ENCODE assay signal across 8 cellular contexts in genomic region chr15:85702321-85703230, GRCh38.
DNase-seq lines count a peak whose midpoint lies in the region; ATAC-seq and TF ChIP-seq lines count a peak whose summit lies in the region.

No MANE protein-coding gene starts in this region.

- H4K20me1 ChIP-seq in DOHH2 (ENCODE audit: control insufficient read depth, insufficient read depth, low read depth, low read length): no peaks in the 10 kb centered on the region

- peak overlapping the region; percentile 75 for H3K4me2 ChIP-seq in DOHH2 (ENCODE audit: low read length)

- peak; percentile 41 for DNase-seq in NAMALWA (ENCODE audit: low spot score)
- peak; percentile 74 for DNase-seq in choroid plexus epithelial cell (ENCODE audit: low read depth)
- peak; percentile 6 for DNase-seq in pons (ENCODE audit: low spot score)
- no peak for DNase-seq in NCI-H1092 treated with DMSO at 0.1 percent for 48 hours (lab: John Stamatoyannopoulos, UW)
- no peak for DNase-seq in H7
- no peak for DNase-seq in DMS153 (lab: John Stamatoyannopoulos, UW)

- H3K27me3 ChIP-seq in DOHH2 (ENCODE audit: control insufficient read depth, low read length) (no peaks in the 10 kb centered on the region), H7 (ENCODE audit: control insufficient read depth, insufficient read depth, low read length) (no peaks in the 10 kb centered on the region)

- H3K36me3 ChIP-seq in DOHH2 (ENCODE audit: control insufficient read depth, low read length): peaks cover 57% of the 10 kb centered on the region
- no peaks in the 10 kb centered on the region for H3K36me3 ChIP-seq in H7 (replicated peaks; ENCODE audit: control insufficient read depth, insufficient read depth, low read length)

- H3K9me3 ChIP-seq in DOHH2 (ENCODE audit: control insufficient read depth, insufficient read depth, low read length): no peaks in the 10 kb centered on the region

- no peaks in the 10 kb centered on the region for H3K9me2 ChIP-seq in DOHH2 (replicated peaks; ENCODE audit: control insufficient read depth, low read length)

- H3K4me3 ChIP-seq in DOHH2 (ENCODE audit: low read length) (peak overlapping the region; percentile 69), choroid plexus epithelial cell (ENCODE audit: low read depth, low read length) (no peak overlapping the region), H7 (ENCODE audit: insufficient read depth, low read depth, low read length) (no peak overlapping the region)

- H3K27ac ChIP-seq in DOHH2 (ENCODE audit: low read depth, low read length): peak overlapping the region; percentile 97

- peaks cover 54% of the 10 kb centered on the region for H3F3A ChIP-seq in DOHH2 (ENCODE audit: control insufficient read depth, insufficient read depth)

- ATAC-seq in GM21367 (IDR thresholded peaks at IDR 0.05; ENCODE audit: unreplicated experiment): no peak

- no peak for TF ChIP-seq CTCF in DOHH2 (IDR thresholded peaks at IDR 0.05; ENCODE audit: low read depth, low read length, poor library complexity, severe bottlenecking)
- TF ChIP-seq CTCF in choroid plexus epithelial cell (conservative IDR thresholded peaks at IDR 0.05; ENCODE audit: low read depth, low read length): no peak

- peaks cover 82% of the 10 kb centered on the region for H3K79me2 ChIP-seq in DOHH2 (ENCODE audit: control insufficient read depth, low read length)

- peaks cover 95% of the 10 kb centered on the region for H3K4me1 ChIP-seq in DOHH2 (ENCODE audit: control insufficient read depth, low read length)

Comparison
In these comparisons a context has a peak if more than half of its experiments do, and no peak if none do; other contexts are left out.
1. DNase-seq: peak in NAMALWA (single experiment), choroid plexus epithelial cell (single experiment) and pons (single experiment); none in NCI-H1092 treated with DMSO at 0.1 percent for 48 hours (single experiment), H7 (single experiment) and DMS153 (single experiment).